In the genomic region with DNA sequence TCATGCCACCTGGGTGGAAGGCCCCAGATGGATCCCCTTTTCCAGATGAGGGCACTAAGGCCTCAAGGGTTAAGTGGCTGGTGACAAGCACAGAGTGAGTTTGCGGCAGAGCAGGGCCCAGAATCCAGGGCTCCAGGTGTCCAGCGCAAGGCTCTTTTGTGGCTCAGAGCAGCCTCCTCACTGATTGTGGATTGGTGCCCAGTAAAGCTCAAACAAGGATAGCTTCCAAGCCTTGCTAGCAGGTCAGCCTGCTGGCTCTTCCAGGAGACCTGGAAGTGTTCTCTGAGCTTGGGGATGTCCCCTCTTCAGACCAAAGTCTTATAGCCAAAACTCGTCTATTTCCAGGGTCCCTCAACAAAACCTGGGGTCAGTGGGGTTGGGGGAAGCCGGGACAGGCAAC, we compare ENCODE assay signal across 27 cellular contexts.
"Had no signal": no experiment of that assay in that cellular context is flagged by ENCODE, and none has a peak within 500 bp of the region (broad histone marks: within the 10 kb centered on the region; RNA-seq: fewer than 3 reads in every experiment).

No MANE protein-coding gene starts in this region.

- H3K27ac Mint-ChIP-seq: stimulated activated effector memory CD8-positive, alpha-beta T cell treated with anti-CD3 and anti-CD28 coated beads, Interleukin-12 subunit alpha, Interleukin-12 subunit beta, amount 100 ng/mL, for 72 hours; stimulated activated memory B cell treated with anti-CD40 and anti-IgM and Interleukin-4, amounts not matched to agents 10 μg/mL and 1 μg/mL and 100 μg/mL, for 72 hours; stimulated activated naive B cell treated with anti-CD40 and anti-IgM and Interleukin-4, amounts not matched to agents 10 μg/mL and 1 μg/mL and 100 μg/mL, for 72 hours; stimulated activated naive CD8-positive, alpha-beta T cell treated with anti-CD3 and anti-CD28 coated beads, Interleukin-15, amount 100 ng/mL, for 72 hours; stimulated activated naive CD8-positive, alpha-beta T cell treated with anti-CD3 and anti-CD28 coated beads, Interleukin-15, Interleukin-2, amounts not matched to agents 100 ng/mL and 50 ng/mL, for 24 hours; type B pancreatic cell had no signal

- DNase-seq: stimulated activated CD4-positive, alpha-beta T cell treated with anti-CD3 and anti-CD28 coated beads, Interleukin-2, amount 100 ng/mL, for 48 hours; stimulated activated CD4-positive, alpha-beta T cell treated with anti-CD3 and anti-CD28 coated beads, Interleukin-4, amount 100 ng/mL, for 1 hour; stimulated activated CD4-positive, alpha-beta T cell treated with anti-CD3 and anti-CD28 coated beads, Interleukin-4, amount 100 ng/mL, for 24 hours; stimulated activated CD4-positive, alpha-beta T cell treated with anti-CD3 and anti-CD28 coated beads, Interleukin-4, amount 100 ng/mL, for 4 hours; stimulated activated CD8-positive, alpha-beta memory T cell treated with anti-CD3 and anti-CD28 coated beads, Interleukin-4, amount 100 ng/mL, for 48 hours; stimulated activated naive B cell treated with anti-CD40 and anti-IgM and Interleukin-4, amounts not matched to agents 10 μg/mL and 1 μg/mL and 100 μg/mL, for 72 hours; stimulated activated naive CD4-positive, alpha-beta T cell; stimulated activated naive CD4-positive, alpha-beta T cell treated with Interleukin-2 at 50 U/mL for 16 hours; stimulated activated naive CD8-positive, alpha-beta T cell treated with anti-CD3 and anti-CD28 coated beads, Interleukin-15, amount 100 ng/mL, for 72 hours; stimulated activated naive CD8-positive, alpha-beta T cell treated with anti-CD3 and anti-CD28 coated beads, Interleukin-15, Interleukin-2, amounts not matched to agents 100 U/mL and 50 U/mL, for 24 hours; stomach; testis; thyroid gland; tibial artery; transverse colon; trophoblast cell; upper lobe of left lung; upper lobe of right lung; uterus had no signal

- H3K9me3 Mint-ChIP-seq: stimulated activated effector memory CD8-positive, alpha-beta T cell treated with anti-CD3 and anti-CD28 coated beads, Interleukin-12 subunit alpha, Interleukin-12 subunit beta, amount 100 ng/mL, for 72 hours; stimulated activated memory B cell treated with anti-CD40 and anti-IgM and Interleukin-4, amounts not matched to agents 10 μg/mL and 1 μg/mL and 100 μg/mL, for 72 hours; stimulated activated naive B cell treated with anti-CD40 and anti-IgM and Interleukin-4, amounts not matched to agents 10 μg/mL and 1 μg/mL and 100 μg/mL, for 72 hours; stimulated activated naive CD8-positive, alpha-beta T cell treated with anti-CD3 and anti-CD28 coated beads, Interleukin-15, amount 100 ng/mL, for 72 hours; stimulated activated naive CD8-positive, alpha-beta T cell treated with anti-CD3 and anti-CD28 coated beads, Interleukin-15, Interleukin-2, amounts not matched to agents 100 ng/mL and 50 ng/mL, for 24 hours had no signal

- H3K27ac ChIP-seq: stomach, suprapubic skin, testis, thoracic aorta, thyroid gland, tibial artery, tibial nerve, transverse colon, upper lobe of left lung, upper lobe of right lung, uterus, vagina had no signal

- H3K27me3 ChIP-seq: suprapubic skin, testis, thyroid gland, tibial nerve, transverse colon, upper lobe of left lung, upper lobe of right lung, uterus, vagina had no signal

- ATAC-seq: stimulated activated effector memory CD8-positive, alpha-beta T cell treated with anti-CD3 and anti-CD28 coated beads, Interleukin-12 subunit alpha, Interleukin-12 subunit beta, amount 100 ng/mL, for 72 hours; stimulated activated memory B cell treated with anti-CD40 and anti-IgM and Interleukin-4, amounts not matched to agents 10 μg/mL and 1 μg/mL and 100 μg/mL, for 72 hours; stimulated activated naive B cell treated with anti-CD40 and anti-IgM and Interleukin-4, amounts not matched to agents 10 μg/mL and 1 μg/mL and 100 μg/mL, for 72 hours; stimulated activated naive CD8-positive, alpha-beta T cell treated with anti-CD3 and anti-CD28 coated beads, Interleukin-15, amount 100 ng/mL, for 72 hours; stimulated activated naive CD8-positive, alpha-beta T cell treated with anti-CD3 and anti-CD28 coated beads, Interleukin-15, Interleukin-2, amounts not matched to agents 100 U/mL and 50 U/mL, for 24 hours; upper lobe of right lung had no signal

- H3K4me3 Mint-ChIP-seq: stimulated activated effector memory CD8-positive, alpha-beta T cell treated with anti-CD3 and anti-CD28 coated beads, Interleukin-12 subunit alpha, Interleukin-12 subunit beta, amount 100 ng/mL, for 72 hours; stimulated activated memory B cell treated with anti-CD40 and anti-IgM and Interleukin-4, amounts not matched to agents 10 μg/mL and 1 μg/mL and 100 μg/mL, for 72 hours; stimulated activated naive B cell treated with anti-CD40 and anti-IgM and Interleukin-4, amounts not matched to agents 10 μg/mL and 1 μg/mL and 100 μg/mL, for 72 hours; stimulated activated naive CD8-positive, alpha-beta T cell treated with anti-CD3 and anti-CD28 coated beads, Interleukin-15, amount 100 ng/mL, for 72 hours; stimulated activated naive CD8-positive, alpha-beta T cell treated with anti-CD3 and anti-CD28 coated beads, Interleukin-15, Interleukin-2, amounts not matched to agents 100 ng/mL and 50 ng/mL, for 24 hours; type B pancreatic cell had no signal

- H3K9me3 ChIP-seq: suprapubic skin, testis, thoracic aorta, thyroid gland, transverse colon, upper lobe of left lung, upper lobe of right lung, uterus, vagina had no signal

- H3K4me1 ChIP-seq: stomach, suprapubic skin, thyroid gland, tibial nerve, transverse colon, upper lobe of left lung, upper lobe of right lung, uterus, vagina had no signal

- H3K4me1 Mint-ChIP-seq: stimulated activated effector memory CD8-positive, alpha-beta T cell treated with anti-CD3 and anti-CD28 coated beads, Interleukin-12 subunit alpha, Interleukin-12 subunit beta, amount 100 ng/mL, for 72 hours; stimulated activated memory B cell treated with anti-CD40 and anti-IgM and Interleukin-4, amounts not matched to agents 10 μg/mL and 1 μg/mL and 100 μg/mL, for 72 hours; stimulated activated naive B cell treated with anti-CD40 and anti-IgM and Interleukin-4, amounts not matched to agents 10 μg/mL and 1 μg/mL and 100 μg/mL, for 72 hours; stimulated activated naive CD8-positive, alpha-beta T cell treated with anti-CD3 and anti-CD28 coated beads, Interleukin-15, amount 100 ng/mL, for 72 hours had no signal

- H3K4me3 ChIP-seq: stomach, suprapubic skin, testis, thoracic aorta, thyroid gland, tibial artery, tibial nerve, transverse colon, upper lobe of left lung, upper lobe of right lung, uterus, vagina had no signal

- H3K36me3 Mint-ChIP-seq: stimulated activated effector memory CD8-positive, alpha-beta T cell treated with anti-CD3 and anti-CD28 coated beads, Interleukin-12 subunit alpha, Interleukin-12 subunit beta, amount 100 ng/mL, for 72 hours; stimulated activated memory B cell treated with anti-CD40 and anti-IgM and Interleukin-4, amounts not matched to agents 10 μg/mL and 1 μg/mL and 100 μg/mL, for 72 hours; stimulated activated naive B cell treated with anti-CD40 and anti-IgM and Interleukin-4, amounts not matched to agents 10 μg/mL and 1 μg/mL and 100 μg/mL, for 72 hours; type B pancreatic cell had no signal

- H3K36me3 ChIP-seq: stomach, suprapubic skin, thoracic aorta, thyroid gland, tibial artery, tibial nerve, transverse colon, upper lobe of left lung, upper lobe of right lung, uterus, vagina had no signal
